In the genomic region with DNA sequence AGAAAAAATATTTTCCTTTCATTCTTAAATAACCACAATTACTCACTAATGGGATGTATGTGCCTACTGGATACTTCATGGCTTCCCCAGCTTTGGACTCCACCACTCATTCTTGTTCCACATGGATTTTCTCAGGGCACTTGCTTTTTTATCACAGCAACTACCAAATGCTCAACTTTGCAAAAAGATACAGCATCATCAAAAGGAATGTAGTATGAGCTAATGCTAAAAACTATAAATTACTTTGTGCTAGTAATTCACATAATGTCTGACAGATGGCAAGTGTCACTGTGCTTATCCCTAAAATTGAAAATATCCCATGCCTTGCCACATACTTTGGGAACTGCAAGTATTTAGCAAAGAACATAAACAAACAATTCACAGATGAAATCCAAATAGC, we compare ENCODE assay signal across 21 cellular contexts.
DNase-seq lines count a peak whose midpoint lies in the region; ATAC-seq, FAIRE-seq and TF ChIP-seq lines count a peak whose summit lies in the region.
"Had no signal": no experiment of that assay in that cellular context is flagged by ENCODE, and none has a peak within 500 bp of the region (broad histone marks: within the 10 kb centered on the region; RNA-seq: fewer than 3 reads in every experiment).

No MANE protein-coding gene starts in this region.

- no peaks in the 10 kb centered on the region for H3K9me1 ChIP-seq in K562 (ENCODE audit: control insufficient read depth, insufficient read depth, low read length)

- no peak overlapping the region for H2AFZ ChIP-seq in K562 (ENCODE audit: low read depth, low read length)
- H2AFZ ChIP-seq: GM23338 had no signal

- no peaks in the 10 kb centered on the region for H3K9me3 ChIP-seq in K562 (replicated peaks; ENCODE audit: control insufficient read depth, insufficient read depth, low read depth, low read length)
- H3K9me3 ChIP-seq in gastroesophageal sphincter, result no peaks in the 10 kb centered on the region
- H3K9me3 ChIP-seq in vagina, result no peaks in the 10 kb centered on the region

- no peak overlapping the region for H3K4me2 ChIP-seq in K562 (ENCODE audit: insufficient read depth, low read length)
- H3K4me2 ChIP-seq: GM23338 had no signal

- no peaks in the 10 kb centered on the region for H4K20me1 ChIP-seq in K562 (replicated peaks; ENCODE audit: control insufficient read depth, insufficient read depth, low read length)

- peak; percentile 23 for DNase-seq in NCI-H1694 treated with DMSO at 0.1 percent for 48 hours (lab: John Stamatoyannopoulos, UW)
- DNase-seq in NCI-H1694 (lab: John Stamatoyannopoulos, UW), result no peak
- no peak for DNase-seq in K562 (ENCODE audit: extremely low read depth in 1 of 4, low spot score in 3 of 4)
- no peak for DNase-seq in vagina (ENCODE audit: extremely low spot score in 2 of 2)
- no peak for DNase-seq in activated CD4-positive, CD25-positive, alpha-beta regulatory T cell (lab: John Stamatoyannopoulos, UW)
- no peak for DNase-seq in NOMO-1 treated with dmso at 0.1 percent for 144 hours (lab: John Stamatoyannopoulos, UW; ENCODE audit: unreplicated experiment)
- DNase-seq: activated gamma-delta T cell, dermis blood vessel endothelial cell, left cardiac atrium, naive B cell, NCI-H146, NCI-H2171, NCI-H524 treated with DMSO at 0.1 percent for 48 hours, occipital lobe, trophoblast cell, WERI-Rb-1 had no signal

- TF ChIP-seq CTCF in K562 (IDR thresholded peaks at IDR 0.05 in 2 of 3, conservative IDR thresholded peaks at IDR 0.05 in 1 of 3; ENCODE audit: insufficient read depth in 2 of 3, low read depth in 1 of 3, low read length in 3 of 3) (no peak), gastroesophageal sphincter (IDR thresholded peaks at IDR 0.05) (no peak), vagina (IDR thresholded peaks at IDR 0.05) (no peak)

- no peak for TF ChIP-seq EP300 in K562 (IDR thresholded peaks at IDR 0.05; ENCODE audit: low read length)
- no peak for TF ChIP-seq EP300 in gastroesophageal sphincter (IDR thresholded peaks at IDR 0.05)

- H3K36me3 ChIP-seq in K562 (ENCODE audit: control insufficient read depth, insufficient read depth, low read length), result no peaks in the 10 kb centered on the region
- H3K36me3 ChIP-seq in gastroesophageal sphincter, result no peaks in the 10 kb centered on the region
- no peaks in the 10 kb centered on the region for H3K36me3 ChIP-seq in vagina
- H3K36me3 ChIP-seq: cardiac muscle cell, WERI-Rb-1 had no signal

- H3K9ac ChIP-seq in K562 (ENCODE audit: insufficient read depth in 1 of 2, low read depth in 2 of 2, low read length in 2 of 2), result no peak overlapping the region

- ATAC-seq in K562 (no peak), gastroesophageal sphincter (no peak), GM18861 (IDR thresholded peaks at IDR 0.05; ENCODE audit: unreplicated experiment) (no peak)
- ATAC-seq: GM23338, left cardiac atrium had no signal

- POLR2A ChIA-PET in K562 (lab: Yijun Ruan, JAX), result no interaction called here

- H3K79me2 ChIP-seq in K562 (ENCODE audit: control insufficient read depth, insufficient read depth, low read length), result no peaks in the 10 kb centered on the region

- H3K27me3 ChIP-seq in K562 (ENCODE audit: control insufficient read depth in 2 of 2, insufficient read depth in 2 of 2, low read length in 2 of 2) (no peaks in the 10 kb centered on the region), gastroesophageal sphincter (no peaks in the 10 kb centered on the region), vagina (no peaks in the 10 kb centered on the region)
- H3K27me3 ChIP-seq: cardiac muscle cell had no signal

- intact Hi-C loops in K562 (cut with micrococcal nuclease), result no loop called here
- intact Hi-C loops in vagina (cut with DNase I), result no loop called here

- BruUV-seq in K562 (replicated peaks; lab: Mats Ljungman, UMichigan), result no TSS peak

- H3K4me3 ChIP-seq in K562 (no peak overlapping the region), gastroesophageal sphincter (no peak overlapping the region), vagina (no peak overlapping the region)
- H3K4me3 ChIP-seq: cardiac muscle cell, GM23338 had no signal

- no peak for TF ChIP-seq RAD21 in K562 (CRISPR knock-in tag; conservative IDR thresholded peaks at IDR 0.05 in 1 of 2, IDR thresholded peaks at IDR 0.05 in 1 of 2)

- peak; percentile 23 for FAIRE-seq in K562 (lab: Jason Lieb, UNC)

- in situ Hi-C loops in K562 (cut with MboI), result no loop called here

- H3K27ac ChIP-seq in K562 (ENCODE audit: extremely low read depth, low read depth, low read length) (no peak overlapping the region), gastroesophageal sphincter (peak overlapping the region in 3 of 4 donors; percentile 12 to 52 (median 26)), vagina (peak overlapping the region; percentile 12)
- H3K27ac ChIP-seq: 22Rv1, cardiac muscle cell, WERI-Rb-1 had no signal

- TF ChIP-seq POLR2A in K562 (conservative IDR thresholded peaks at IDR 0.05), result no peak
- TF ChIP-seq POLR2A in gastroesophageal sphincter (IDR thresholded peaks at IDR 0.05), result no peak
- no peak for TF ChIP-seq POLR2A in vagina (IDR thresholded peaks at IDR 0.05)

- H3K4me1 ChIP-seq in K562 (replicated peaks in 1 of 2; ENCODE audit: control insufficient read depth in 2 of 2, insufficient read depth in 2 of 2, low read length in 2 of 2), result no peaks in the 10 kb centered on the region
- peaks cover 3 to 54% (median 7%) of the 10 kb centered on the region in 3 donors for H3K4me1 ChIP-seq in gastroesophageal sphincter
- H3K4me1 ChIP-seq in vagina, result peaks cover 44% of the 10 kb centered on the region

- CTCF ChIA-PET in K562 (lab: Yijun Ruan, JAX; ENCODE audit: low intra/inter-chr PET ratio), result no interaction called here

TF ChIP-seq in K562, 482 proteins besides CTCF, POLR2A, EP300 and RAD21 (continues in another document):
- TF ChIP-seq CHD2 (IDR thresholded peaks at IDR 0.05; ENCODE audit: low read depth, low read length), result no peak
- no peak for TF ChIP-seq MCM7 (IDR thresholded peaks at IDR 0.05)
- no peak for TF ChIP-seq GTF2F1 (IDR thresholded peaks at IDR 0.05; ENCODE audit: low read depth, low read length)
- TF ChIP-seq ZNF436 (CRISPR knock-in tag; IDR thresholded peaks at IDR 0.05), result no peak
- TF ChIP-seq, protein P1, sequence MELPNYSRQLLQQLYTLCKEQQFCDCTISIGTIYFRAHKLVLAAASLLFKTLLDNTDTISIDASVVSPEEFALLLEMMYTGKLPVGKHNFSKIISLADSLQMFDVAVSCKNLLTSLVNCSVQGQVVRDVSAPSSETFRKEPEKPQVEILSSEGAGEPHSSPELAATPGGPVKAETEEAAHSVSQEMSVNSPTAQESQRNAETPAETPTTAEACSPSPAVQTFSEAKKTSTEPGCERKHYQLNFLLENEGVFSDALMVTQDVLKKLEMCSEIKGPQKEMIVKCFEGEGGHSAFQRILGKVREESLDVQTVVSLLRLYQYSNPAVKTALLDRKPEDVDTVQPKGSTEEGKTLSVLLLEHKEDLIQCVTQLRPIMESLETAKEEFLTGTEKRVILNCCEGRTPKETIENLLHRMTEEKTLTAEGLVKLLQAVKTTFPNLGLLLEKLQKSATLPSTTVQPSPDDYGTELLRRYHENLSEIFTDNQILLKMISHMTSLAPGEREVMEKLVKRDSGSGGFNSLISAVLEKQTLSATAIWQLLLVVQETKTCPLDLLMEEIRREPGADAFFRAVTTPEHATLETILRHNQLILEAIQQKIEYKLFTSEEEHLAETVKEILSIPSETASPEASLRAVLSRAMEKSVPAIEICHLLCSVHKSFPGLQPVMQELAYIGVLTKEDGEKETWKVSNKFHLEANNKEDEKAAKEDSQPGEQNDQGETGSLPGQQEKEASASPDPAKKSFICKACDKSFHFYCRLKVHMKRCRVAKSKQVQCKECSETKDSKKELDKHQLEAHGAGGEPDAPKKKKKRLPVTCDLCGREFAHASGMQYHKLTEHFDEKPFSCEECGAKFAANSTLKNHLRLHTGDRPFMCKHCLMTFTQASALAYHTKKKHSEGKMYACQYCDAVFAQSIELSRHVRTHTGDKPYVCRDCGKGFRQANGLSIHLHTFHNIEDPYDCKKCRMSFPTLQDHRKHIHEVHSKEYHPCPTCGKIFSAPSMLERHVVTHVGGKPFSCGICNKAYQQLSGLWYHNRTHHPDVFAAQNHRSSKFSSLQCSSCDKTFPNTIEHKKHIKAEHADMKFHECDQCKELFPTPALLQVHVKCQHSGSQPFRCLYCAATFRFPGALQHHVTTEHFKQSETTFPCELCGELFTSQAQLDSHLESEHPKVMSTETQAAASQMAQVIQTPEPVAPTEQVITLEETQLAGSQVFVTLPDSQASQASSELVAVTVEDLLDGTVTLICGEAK (IDR thresholded peaks at IDR 0.05), result no peak
- TF ChIP-seq, protein P1 (CRISPR knock-in tag; IDR thresholded peaks at IDR 0.05), result no peak
- no peak for TF ChIP-seq KLF13 (tag; IDR thresholded peaks at IDR 0.05; ENCODE audit: borderline replicate concordance, low read depth)
- TF ChIP-seq HNRNPUL1 (IDR thresholded peaks at IDR 0.05; ENCODE audit: low read length), result no peak
- TF ChIP-seq MED1 (CRISPR knock-in tag; IDR thresholded peaks at IDR 0.05; ENCODE audit: borderline replicate concordance), result no peak
- no peak for TF ChIP-seq GATAD2B (IDR thresholded peaks at IDR 0.05; ENCODE audit: borderline replicate concordance)
